Comparison of ENCODE assay signal across 20 cellular contexts in genomic region chr20:23920408-23920780, GRCh38. TPM values are rescaled to one million over a fixed set of nuclear protein-coding genes. Genes with fewer than 3 reads are reported as not detected.
DNase-seq lines count a peak whose midpoint lies in the region; ATAC-seq and TF ChIP-seq lines count a peak whose summit lies in the region.
"Had no signal": no experiment of that assay in that cellular context is flagged by ENCODE, and none has a peak within 500 bp of the region (broad histone marks: within the 10 kb centered on the region; RNA-seq: fewer than 3 reads in every experiment).

No MANE protein-coding gene starts in this region.

- peaks cover 10% of the 10 kb centered on the region for H3K4me1 Mint-ChIP-seq in endodermal cell
- H3K4me1 Mint-ChIP-seq: IgD-negative memory B cell had no signal

- H2AFZ ChIP-seq in smooth muscle cell (ENCODE audit: low read depth), result no peak overlapping the region

- no peak for ATAC-seq in HG02852 (IDR thresholded peaks at IDR 0.05; ENCODE audit: unreplicated experiment)

- H3K27ac Mint-ChIP-seq in endodermal cell, result no peak overlapping the region
- H3K27ac Mint-ChIP-seq: type B pancreatic cell had no signal

- H3K27ac ChIP-seq in endodermal cell (ENCODE audit: low read depth, low read length) (no peak overlapping the region), smooth muscle cell (ENCODE audit: low read depth) (peak overlapping the region; percentile 32)
- H3K27ac ChIP-seq: left ventricle myocardium inferior had no signal

- H3K9me3 Mint-ChIP-seq in endodermal cell, result no peaks in the 10 kb centered on the region
- H3K9me3 Mint-ChIP-seq: activated naive CD4-positive, alpha-beta T cell treated with anti-CD3 and anti-CD28 coated beads, Interleukin-2, amount 50 U/mL, for 72 hours; IgD-negative memory B cell; type B pancreatic cell had no signal

- peak; percentile 60 for DNase-seq in NCI-H82 (lab: John Stamatoyannopoulos, UW)
- no peak for DNase-seq in NCI-H82 treated with DMSO at 0.1 percent for 48 hours (lab: John Stamatoyannopoulos, UW; ENCODE audit: unreplicated experiment)
- DNase-seq in NCI-H1694 treated with DMSO at 0.1 percent for 48 hours (lab: John Stamatoyannopoulos, UW), result peak; percentile 53
- DNase-seq in endodermal cell, result no peak
- no peak for DNase-seq in smooth muscle cell (lab: John Stamatoyannopoulos, UW; ENCODE audit: unreplicated experiment)
- DNase-seq in NCI-H2107 treated with DMSO at 0.1 percent for 48 hours (lab: John Stamatoyannopoulos, UW; ENCODE audit: unreplicated experiment), result no peak
- no peak for DNase-seq in activated naive CD4-positive, alpha-beta T cell treated with anti-CD3 and anti-CD28 coated beads, Interleukin-2, amount 50 U/mL, for 16 hours
- DNase-seq: ACHN, dermis blood vessel endothelial cell, erythroblast, left ventricle myocardium inferior, NCI-H774 had no signal

- H3K27me3 ChIP-seq in endodermal cell (ENCODE audit: control insufficient read depth, insufficient read depth, low read length, poor library complexity, severe bottlenecking) (no peaks in the 10 kb centered on the region), smooth muscle cell (ENCODE audit: low read depth) (no peaks in the 10 kb centered on the region)

- H3K9me3 ChIP-seq in endodermal cell (ENCODE audit: control insufficient read depth, low read length), result no peaks in the 10 kb centered on the region
- no peaks in the 10 kb centered on the region for H3K9me3 ChIP-seq in smooth muscle cell (replicated peaks; ENCODE audit: low read depth)
- H3K9me3 ChIP-seq: HAP-1, left ventricle myocardium inferior, SK-N-SH had no signal

- H3K27me3 Mint-ChIP-seq in endodermal cell (ENCODE audit: insufficient read depth), result no peaks in the 10 kb centered on the region

- peak overlapping the region; percentile 18 for H3K9ac ChIP-seq in endodermal cell (ENCODE audit: extremely low read depth, low read length, poor library complexity, severe bottlenecking)
- H3K9ac ChIP-seq in smooth muscle cell (ENCODE audit: low read depth), result no peak overlapping the region
- H3K9ac ChIP-seq: SK-N-SH had no signal

- WGBS in endodermal cell (ENCODE audit: insufficient coverage in 1 of 2, insufficient read length in 1 of 2), 2 experiments, result 86% methylated on average over 1 of the region's 1 CpG
- WGBS in smooth muscle cell (ENCODE audit: low lambda C conversion rate), result 70% methylated on average over 1 of the region's 1 CpG

- H3K4me3 ChIP-seq in endodermal cell (ENCODE audit: low read length) (no peak overlapping the region), smooth muscle cell (no peak overlapping the region)
- H3K4me3 ChIP-seq: HAP-1, left ventricle myocardium inferior had no signal

- H3K4me1 ChIP-seq in endodermal cell (ENCODE audit: control insufficient read depth, insufficient read depth, low read length) (peaks cover 11% of the 10 kb centered on the region), smooth muscle cell (ENCODE audit: low read depth) (peaks cover 3% of the 10 kb centered on the region)
- H3K4me1 ChIP-seq: HAP-1 had no signal

- H3K36me3 Mint-ChIP-seq in endodermal cell (ENCODE audit: low read depth), result no peaks in the 10 kb centered on the region
- H3K36me3 Mint-ChIP-seq: activated naive CD4-positive, alpha-beta T cell treated with anti-CD3 and anti-CD28 coated beads, Interleukin-2, amount 50 U/mL, for 72 hours; type B pancreatic cell had no signal

- H3K36me3 ChIP-seq in endodermal cell (ENCODE audit: control insufficient read depth, insufficient read depth, low read length) (no peaks in the 10 kb centered on the region), smooth muscle cell (ENCODE audit: low read depth) (no peaks in the 10 kb centered on the region)
- H3K36me3 ChIP-seq: HAP-1, left ventricle myocardium inferior had no signal

- no peaks in the 10 kb centered on the region for H4K20me1 ChIP-seq in smooth muscle cell (ENCODE audit: low read depth)

- H3K4me2 ChIP-seq in smooth muscle cell, result peak overlapping the region; percentile 28
- H3K4me2 ChIP-seq: SK-N-SH had no signal

- no peaks in the 10 kb centered on the region for H3K79me2 ChIP-seq in smooth muscle cell (ENCODE audit: low read depth)

- H3F3A ChIP-seq in smooth muscle cell (ENCODE audit: low read depth), result no peaks in the 10 kb centered on the region

- H3K4me3 Mint-ChIP-seq in endodermal cell, result no peak overlapping the region
- H3K4me3 Mint-ChIP-seq: IgD-negative memory B cell, type B pancreatic cell had no signal

- TF ChIP-seq CTCF in endodermal cell (conservative IDR thresholded peaks at IDR 0.05) (no peak), smooth muscle cell (IDR thresholded peaks at IDR 0.05; ENCODE audit: borderline replicate concordance, insufficient read depth, poor library complexity, severe bottlenecking) (no peak)

RNA-seq across cellular contexts. Expression of gene CST5, which starts 40.8 kb away (rescaled TPM):
- not detected for total RNA-seq in endodermal cell
- polyA plus RNA-seq in endodermal cell (2013, experiment 1 of 2), result 0.32 TPM
- 0.79 TPM for polyA plus RNA-seq in endodermal cell (2013, experiment 2 of 2)
- total RNA-seq in smooth muscle cell, result not detected in 2 replicates
- not detected in 2 replicates for polyA plus RNA-seq in smooth muscle cell
- total RNA-seq: activated naive CD4-positive, alpha-beta T cell treated with anti-CD3 and anti-CD28 coated beads, Interleukin-2, amount 50 U/mL, for 72 hours; dermis blood vessel endothelial cell; G401; left ventricle myocardium inferior; mononuclear cell had no signal
- polyA plus RNA-seq: IgD-negative memory B cell, SK-N-SH had no signal

Comparison
In these comparisons a context has a peak if more than half of its experiments do, and no peak if none do; other contexts are left out.
1. DNase-seq: peak in NCI-H82 (single experiment) and NCI-H1694 treated with DMSO at 0.1 percent for 48 hours (single experiment); none in NCI-H82 treated with DMSO at 0.1 percent for 48 hours (single experiment), endodermal cell (single experiment), smooth muscle cell (single experiment), NCI-H2107 treated with DMSO at 0.1 percent for 48 hours (single experiment) and activated naive CD4-positive, alpha-beta T cell treated with anti-CD3 and anti-CD28 coated beads, Interleukin-2, amount 50 U/mL, for 16 hours (single experiment).